25 cellular contexts compared by ENCODE assay signal in the genomic region with DNA sequence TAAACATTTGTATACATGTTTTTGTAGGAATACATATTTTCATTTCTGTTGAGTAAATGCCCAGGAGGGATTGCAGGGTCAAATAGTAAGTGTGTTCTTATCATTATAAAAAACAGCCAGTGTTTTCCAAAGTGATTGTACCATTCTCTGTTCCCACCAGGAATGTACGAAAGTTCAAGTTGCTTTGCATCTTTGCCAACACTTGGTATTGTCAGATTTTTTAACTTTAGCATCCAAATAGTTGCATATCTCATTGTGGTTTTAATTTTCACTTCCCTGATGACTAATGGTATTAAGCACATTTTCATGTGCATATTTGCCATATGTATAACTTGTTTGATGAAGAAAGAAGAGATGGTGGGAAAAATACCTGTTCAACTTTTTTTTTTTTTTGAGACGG.
"Had no signal": no experiment of that assay in that cellular context is flagged by ENCODE, and none has a peak within 500 bp of the region (broad histone marks: within the 10 kb centered on the region; RNA-seq: fewer than 3 reads in every experiment).

No MANE protein-coding gene starts in this region.

- H3K27me3 ChIP-seq: neural progenitor cell, ovary, stomach, thyroid gland, tibial nerve, upper lobe of left lung, vagina had no signal

- H3K9ac ChIP-seq: neural progenitor cell, parathyroid adenoma had no signal

- H2AFZ ChIP-seq: neural progenitor cell, parathyroid adenoma had no signal

- H3K4me3 ChIP-seq: neural progenitor cell, ovary, psoas muscle, skin epidermis, stomach, thoracic aorta, thyroid gland, tibial nerve, upper lobe of left lung, vagina had no signal

- H3K4me1 ChIP-seq: neural progenitor cell, parathyroid adenoma, psoas muscle had no signal

- ATAC-seq: natural killer cell; psoas muscle; right cardiac atrium; sciatic nerve; stimulated activated effector memory CD8-positive, alpha-beta T cell treated with anti-CD3 and anti-CD28 coated beads, Interleukin-12 subunit alpha, Interleukin-12 subunit beta, amount 100 ng/mL, for 72 hours; stimulated activated naive B cell treated with anti-CD40 and anti-IgM and Interleukin-4, amounts not matched to agents 10 μg/mL and 1 μg/mL and 100 μg/mL, for 72 hours had no signal

- FAIRE-seq: urothelium cell line had no signal

- H3K27ac ChIP-seq: neural progenitor cell, ovary, parathyroid adenoma, psoas muscle, skin epidermis, stomach, thoracic aorta, thyroid gland, tibial nerve, upper lobe of left lung, vagina had no signal

- DNase-seq: natural killer cell; occipital lobe; ovary; posterior cingulate gyrus; psoas muscle; right cardiac atrium; stimulated activated CD4-positive, alpha-beta T cell treated with anti-CD3 and anti-CD28 coated beads, Interleukin-15, amount 100 ng/mL, for 24 hours; stimulated activated CD4-positive, alpha-beta T cell treated with anti-CD3 and anti-CD28 coated beads, Interleukin-2, amount 100 ng/mL, for 24 hours; stimulated activated CD4-positive, alpha-beta T cell treated with anti-CD3 and anti-CD28 coated beads, Interleukin-2, amount 100 ng/mL, for 48 hours; stimulated activated CD4-positive, alpha-beta T cell treated with anti-CD3 and anti-CD28 coated beads, Interleukin-4, amount 100 ng/mL, for 24 hours; stimulated activated naive B cell treated with anti-CD40 and anti-IgM and Interleukin-4, amounts not matched to agents 10 μg/mL and 1 μg/mL and 100 μg/mL, for 72 hours; stimulated activated naive CD4-positive, alpha-beta T cell treated with Interleukin-2 at 50 U/mL for 16 hours; stomach; thyroid gland; trophoblast cell; upper lobe of left lung had no signal

- H3K36me3 ChIP-seq: neural progenitor cell, ovary, stomach, thoracic aorta, thyroid gland, tibial nerve, upper lobe of left lung, vagina had no signal

- H3K79me2 ChIP-seq: parathyroid adenoma had no signal

- H3K4me2 ChIP-seq: neural progenitor cell had no signal

- H3K9me3 ChIP-seq: ovary, psoas muscle, stomach, thoracic aorta, thyroid gland, tibial nerve, upper lobe of left lung, vagina had no signal
